25 cellular contexts compared by ENCODE assay signal in the genomic region with DNA sequence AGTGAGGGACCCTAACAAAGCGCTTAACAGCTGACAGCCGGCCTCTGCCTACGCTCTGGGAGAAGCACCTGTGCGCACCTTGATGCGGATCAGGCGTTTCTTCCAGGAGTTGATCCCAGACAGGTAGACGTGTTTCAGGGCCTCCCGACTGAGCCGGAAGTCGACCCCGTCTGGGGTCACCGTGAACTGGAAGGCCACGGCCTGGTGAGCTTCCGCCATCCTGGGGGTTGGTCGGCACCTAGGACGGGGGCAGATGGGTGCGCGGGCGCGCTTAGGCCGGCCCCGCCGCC. TPM values are rescaled to one million over a fixed set of nuclear protein-coding genes. Genes with fewer than 3 reads are reported as not detected.
DNase-seq lines count a peak whose midpoint lies in the region; ATAC-seq and TF ChIP-seq lines count a peak whose summit lies in the region.
"Had no signal": no experiment of that assay in that cellular context is flagged by ENCODE, and none has a peak within 500 bp of the region (broad histone marks: within the 10 kb centered on the region; RNA-seq: fewer than 3 reads in every experiment).

No MANE protein-coding gene starts in this region.

- H3K27ac ChIP-seq in heart left ventricle: peak overlapping the region; percentile 81 to 100 (median 97)
- no peak overlapping the region for H3K27ac ChIP-seq in GM23338 (ENCODE audit: low read depth)
- H3K27ac ChIP-seq in esophagus muscularis mucosa (replicated peaks in 1 of 4): no peak overlapping the region
- H3K27ac ChIP-seq in skeletal muscle tissue (ENCODE audit: low read depth, low read length): peak overlapping the region; percentile 96
- H3K27ac ChIP-seq: foreskin keratinocyte, KMS-11, upper lobe of left lung had no signal

- no peaks in the 10 kb centered on the region for H3K9me3 ChIP-seq in heart left ventricle
- H3K9me3 ChIP-seq in esophagus muscularis mucosa: no peaks in the 10 kb centered on the region
- no peaks in the 10 kb centered on the region for H3K9me3 ChIP-seq in skeletal muscle tissue (ENCODE audit: control insufficient read depth in 3 of 3, low read length in 3 of 3)
- H3K9me3 ChIP-seq: BLaER1 treated with 17β-estradiol and CSF1 and Interleukin-3, amounts not matched to agents 10 nM and 100 nM; upper lobe of left lung had no signal

- H3F3A ChIP-seq in GM23338 (replicated peaks; ENCODE audit: low read depth): peaks cover 6% of the 10 kb centered on the region

- peak overlapping the region; percentile 74 for H3K4me2 ChIP-seq in GM23338
- H3K4me2 ChIP-seq: KMS-11 had no signal

- no peaks in the 10 kb centered on the region for H3K9me2 ChIP-seq in GM23338 (ENCODE audit: insufficient read depth)

- no peak for TF ChIP-seq POLR2A in heart left ventricle (IDR thresholded peaks at IDR 0.05)
- no peak for TF ChIP-seq POLR2A in esophagus muscularis mucosa (IDR thresholded peaks at IDR 0.05; ENCODE audit: low read depth)

- 30 to 41% (median 37%) methylated on average over 4 to 23 of the region's 23 CpGs for WGBS in heart left ventricle, 4 donors
- 97% methylated on average over 6 of the region's 23 CpGs for WGBS in esophagus muscularis mucosa

- H3K4me1 ChIP-seq in heart left ventricle: peaks cover 0 to 82% (median 28%) of the 10 kb centered on the region in 12 donors
- no peaks in the 10 kb centered on the region; the same call in 1 of the 2 replicates for H3K4me1 ChIP-seq in GM23338 (ENCODE audit: insufficient read depth)
- H3K4me1 ChIP-seq in esophagus muscularis mucosa: peaks cover 31 to 51% (median 41%) of the 10 kb centered on the region in 4 donors
- peaks cover 34 to 65% (median 57%) of the 10 kb centered on the region in 3 donors for H3K4me1 ChIP-seq in skeletal muscle tissue (ENCODE audit: control insufficient read depth in 3 of 3, insufficient read depth in 3 of 3, low read length in 3 of 3)
- H3K4me1 ChIP-seq: foreskin keratinocyte had no signal

- H3K36me3 ChIP-seq in heart left ventricle: peaks cover 0 to 56% (median 37%) of the 10 kb centered on the region in 9 donors
- no peaks in the 10 kb centered on the region for H3K36me3 ChIP-seq in GM23338 (ENCODE audit: insufficient read depth)
- peaks cover 0 to 53% (median 38%) of the 10 kb centered on the region in 4 donors for H3K36me3 ChIP-seq in esophagus muscularis mucosa
- peaks cover 44 to 60% (median 46%) of the 10 kb centered on the region in 3 donors for H3K36me3 ChIP-seq in skeletal muscle tissue (ENCODE audit: control insufficient read depth in 3 of 3, insufficient read depth in 3 of 3, low read length in 3 of 3)

- H3K27me3 ChIP-seq in heart left ventricle: no peaks in the 10 kb centered on the region
- no peaks in the 10 kb centered on the region for H3K27me3 ChIP-seq in GM23338 (ENCODE audit: insufficient read depth)
- H3K27me3 ChIP-seq in esophagus muscularis mucosa: peaks cover 0 to 8% (median 0%) of the 10 kb centered on the region in 4 donors
- no peaks in the 10 kb centered on the region for H3K27me3 ChIP-seq in skeletal muscle tissue (ENCODE audit: control insufficient read depth in 3 of 3, insufficient read depth in 3 of 3, low read length in 3 of 3)
- H3K27me3 ChIP-seq: BLaER1 treated with 17β-estradiol and CSF1 and Interleukin-3, amounts not matched to agents 10 nM and 100 nM; upper lobe of left lung had no signal

- no peak for DNase-seq in heart left ventricle
- no peak for DNase-seq in left ventricle myocardium superior
- DNase-seq in GM23338 (ENCODE audit: low spot score): peak; percentile 58
- DNase-seq in esophagus muscularis mucosa (ENCODE audit: extremely low spot score): no peak
- DNase-seq in NCI-H2196 (lab: John Stamatoyannopoulos, UW; ENCODE audit: unreplicated experiment): no peak
- no peak for DNase-seq in T-helper 9 cell
- DNase-seq: activated CD4-positive, alpha-beta T cell treated with anti-CD3 and anti-CD28 coated beads for 36 hours; activated naive CD4-positive, alpha-beta T cell treated with anti-CD3 and anti-CD28 coated beads, Interleukin-2, amount 50 U/mL, for 16 hours; cortex of kidney; foreskin keratinocyte; hippocampal formation; left colon; mesenchymal stem cell; MM.1S; NCI-H2029 treated with DMSO at 0.1 percent for 48 hours; NCI-H226 had no signal

- no peak overlapping the region for H3K27ac Mint-ChIP-seq in GM23338
- H3K27ac Mint-ChIP-seq: activated CD4-positive, alpha-beta T cell treated with anti-CD3 and anti-CD28 coated beads for 36 hours had no signal

- no peaks in the 10 kb centered on the region for H3K4me1 Mint-ChIP-seq in GM23338

- peaks cover 9% of the 10 kb centered on the region for H3K27me3 Mint-ChIP-seq in GM23338 (ENCODE audit: insufficient read depth, low read depth, poor library complexity)
- H3K27me3 Mint-ChIP-seq: activated CD4-positive, alpha-beta T cell treated with anti-CD3 and anti-CD28 coated beads for 36 hours had no signal

- H3K9me3 Mint-ChIP-seq in GM23338: no peaks in the 10 kb centered on the region

- peak overlapping the region in 11 of 12 donors; percentile 44 to 73 (median 57) for H3K4me3 ChIP-seq in heart left ventricle
- peak overlapping the region; percentile 51 for H3K4me3 ChIP-seq in GM23338
- peak overlapping the region; percentile 36 to 60 (median 51) for H3K4me3 ChIP-seq in esophagus muscularis mucosa
- H3K4me3 ChIP-seq in skeletal muscle tissue (ENCODE audit: low read length in 3 of 3): peak overlapping the region; percentile 54 to 87 (median 68)
- H3K4me3 ChIP-seq: BLaER1 treated with 17β-estradiol and CSF1 and Interleukin-3, amounts not matched to agents 10 nM and 100 nM; upper lobe of left lung had no signal

- H3K79me2 ChIP-seq in GM23338 (replicated peaks; ENCODE audit: insufficient read depth): no peaks in the 10 kb centered on the region

- peak overlapping the region; percentile 72; the same call in 1 of the 2 replicates for H2AFZ ChIP-seq in GM23338

- intact Hi-C loops in heart left ventricle (cut with DNase I) (loop anchor here in 2 of 10 donors (5.0 kb wide), 1 partner anchor 40 kb away; no protein-coding TSS in a partner anchor), left ventricle myocardium superior (cut with micrococcal nuclease) (no loop called here), esophagus muscularis mucosa (cut with DNase I) (no loop called here)

- TF ChIP-seq CTCF in heart left ventricle (IDR thresholded peaks at IDR 0.05) (no peak), GM23338 (conservative IDR thresholded peaks at IDR 0.05; ENCODE audit: low read depth in 2 of 2) (no peak), esophagus muscularis mucosa (IDR thresholded peaks at IDR 0.05) (no peak)

- peak overlapping the region; percentile 57 to 90 (median 84) for H3K9ac ChIP-seq in skeletal muscle tissue (ENCODE audit: low read depth in 1 of 3, low read length in 3 of 3)
- H3K9ac ChIP-seq: KMS-11 had no signal

- peaks cover 12% of the 10 kb centered on the region; the same call in 1 of the 3 replicates for H3K36me3 Mint-ChIP-seq in GM23338 (ENCODE audit: low read depth)

- H3K4me3 Mint-ChIP-seq in GM23338: no peak overlapping the region
- H3K4me3 Mint-ChIP-seq: activated CD4-positive, alpha-beta T cell treated with anti-CD3 and anti-CD28 coated beads for 36 hours had no signal

- no peak for ATAC-seq in heart left ventricle
- ATAC-seq in left ventricle myocardium superior: no peak
- no peak for ATAC-seq in GM23338
- ATAC-seq: activated CD4-positive, alpha-beta T cell treated with anti-CD3 and anti-CD28 coated beads for 36 hours; esophagus mucosa; foreskin keratinocyte; left colon had no signal

- H4K20me1 ChIP-seq in GM23338 (replicated peaks; ENCODE audit: insufficient read depth): peaks cover 3% of the 10 kb centered on the region; the same call in 1 of the 2 replicates

- TF ChIP-seq EP300 in esophagus muscularis mucosa (IDR thresholded peaks at IDR 0.05): no peak

TF ChIP-seq in GM23338, 12 proteins besides CTCF, POLR2A, EP300 and RAD21 (continues in another document):
- TF ChIP-seq STAT1 (IDR thresholded peaks at IDR 0.05; ENCODE audit: unreplicated experiment): no peak
- no peak for TF ChIP-seq POLR2AphosphoS5 (IDR thresholded peaks at IDR 0.05; ENCODE audit: low read depth)
- no peak for TF ChIP-seq ZNF331 (CRISPR knock-in tag; IDR thresholded peaks at IDR 0.05; ENCODE audit: low read depth)

RNA-seq across cellular contexts. Expression of a gene that starts 0.6 kb away (rescaled TPM):
- total RNA-seq in heart left ventricle (100 to 1,000 TPM; 115 to 467 (median 306) TPM), left ventricle myocardium superior (458 TPM), esophagus muscularis mucosa (10 to 100 TPM in 2 of 4 donors, 1 to 10 TPM in 2; 5.0 to 19.6 (median 14.6) TPM), skeletal muscle tissue (27.1 TPM)
- polyA plus RNA-seq in heart left ventricle (100 to 1,000 TPM in 1 of 2 donors, 10 to 100 TPM in 1; 51.4 to 267 TPM), GM23338 (2016; fragmentation: Nextera tagmentation; extraction: Ambion mirVana) (5.6 and 6.4 TPM in 2 replicates)
- total RNA-seq in GM23338 (2014; rRNA removed; shearing (Covaris generic)): 5.5 and 14.4 TPM in 2 replicates

RNA-seq across cellular contexts. Expression of a gene that starts 5.0 kb away (rescaled TPM):
- 10 to 100 TPM; 23.3 to 54.6 (median 35.6) TPM for total RNA-seq in heart left ventricle
- 10 to 100 TPM; 16.7 to 77.1 TPM for polyA plus RNA-seq in heart left ventricle
- total RNA-seq in left ventricle myocardium superior: 42.7 TPM
- 51.2 and 67.0 TPM in 2 replicates for total RNA-seq in GM23338 (2014; rRNA removed; shearing (Covaris generic))
- polyA plus RNA-seq in GM23338 (2016; fragmentation: Nextera tagmentation; extraction: Ambion mirVana): 61.6 and 63.7 TPM in 2 replicates
- total RNA-seq in esophagus muscularis mucosa: 10 to 100 TPM; 20.7 to 43.5 (median 33.0) TPM
- total RNA-seq in skeletal muscle tissue: 17.7 TPM

RNA-seq across cellular contexts. Expression of a gene that starts 14.9 kb away (rescaled TPM):
- total RNA-seq in heart left ventricle: not detected
- not detected for polyA plus RNA-seq in heart left ventricle
- total RNA-seq in left ventricle myocardium superior: not detected
- not detected in 2 replicates for total RNA-seq in GM23338 (2014; rRNA removed; shearing (Covaris generic))
- polyA plus RNA-seq in GM23338 (2016; fragmentation: Nextera tagmentation; extraction: Ambion mirVana): not detected in 2 replicates
- not detected for total RNA-seq in esophagus muscularis mucosa
- not detected for total RNA-seq in skeletal muscle tissue
- total RNA-seq: astrocyte; esophagus mucosa; foreskin keratinocyte; HT1080; SK-MEL-5; T-helper 1 cell treated with Interleukin-12 subunit alpha and Interleukin-12 subunit beta and Interleukin-4 antibody, amounts not matched to agents 30 ng/mL and 1 ng/mL, for 36 hours had no signal

RNA-seq across cellular contexts. Expression of a gene that starts 23.0 kb away (rescaled TPM):
- total RNA-seq in heart left ventricle (under 1 TPM; 0.09 to 0.79 (median 0.25) TPM), left ventricle myocardium superior (0.57 TPM), esophagus muscularis mucosa (1 to 10 TPM; 1.2 to 4.2 (median 3.4) TPM), skeletal muscle tissue (0.52 TPM)
- polyA plus RNA-seq in heart left ventricle (under 1 TPM; 0.23 to 0.35 TPM), GM23338 (2016; fragmentation: Nextera tagmentation; extraction: Ambion mirVana) (0.15 and 0.16 TPM in 2 replicates)
- 2.8 and 3.5 TPM in 2 replicates for total RNA-seq in GM23338 (2014; rRNA removed; shearing (Covaris generic))

RNA-seq across cellular contexts. Expression of a gene that starts 31.9 kb away (rescaled TPM):
- total RNA-seq in heart left ventricle (1 to 10 TPM in 1 of 9 donors, under 1 TPM in 3, not detected in 5; 0.08 to 1.3 (median 0.14) TPM), left ventricle myocardium superior (not detected), esophagus muscularis mucosa (under 1 TPM in 1 of 4 donors, not detected in 3; 0.17 TPM), skeletal muscle tissue (not detected)
- polyA plus RNA-seq in heart left ventricle (under 1 TPM in 1 of 2 donors, not detected in 1; 0.08 TPM), GM23338 (2016; fragmentation: Nextera tagmentation; extraction: Ambion mirVana) (not detected in 2 replicates)
- total RNA-seq in GM23338 (2014; rRNA removed; shearing (Covaris generic)): 0.58 TPM in 1 of 2 replicates, not detected in the other
- total RNA-seq: foreskin keratinocyte, HT1080 had no signal

Comparison
In these comparisons a context has a peak if more than half of its experiments do, and no peak if none do; other contexts are left out.
1. H3K27ac ChIP-seq: peak in heart left ventricle (12 of 12) and skeletal muscle tissue (single experiment); none in GM23338 (single experiment) and esophagus muscularis mucosa (0 of 4).
2. Peak in every context shown above with its lines, with median percentiles within 50 percentile points of each other: H3K4me3 ChIP-seq.